Comparison of ENCODE assay signal across 13 cellular contexts in genomic region chr12:80707830-80708534, GRCh38. TPM values are rescaled to one million over a fixed set of nuclear protein-coding genes. Genes with fewer than 3 reads are reported as not detected.
DNase-seq lines count a peak whose midpoint lies in the region; ATAC-seq and TF ChIP-seq lines count a peak whose summit lies in the region.
"Had no signal": no experiment of that assay in that cellular context is flagged by ENCODE, and none has a peak within 500 bp of the region (broad histone marks: within the 10 kb centered on the region; RNA-seq: fewer than 3 reads in every experiment).

No MANE protein-coding gene starts in this region.

- H3K9me3 ChIP-seq in ectodermal cell (ENCODE audit: control insufficient read depth, low read length): no peaks in the 10 kb centered on the region
- no peaks in the 10 kb centered on the region for H3K9me3 ChIP-seq in mesodermal cell (ENCODE audit: control insufficient read depth, low read length)
- H3K9me3 ChIP-seq in skeletal muscle tissue (ENCODE audit: control insufficient read depth in 3 of 3, low read length in 3 of 3): no peaks in the 10 kb centered on the region
- H3K9me3 ChIP-seq: suprapubic skin had no signal

- no peak for TF ChIP-seq CTCF in HL-60 (IDR thresholded peaks at IDR 0.05; ENCODE audit: insufficient read depth, low read length)

- ATAC-seq in GM21526 (IDR thresholded peaks at IDR 0.05; ENCODE audit: low FRiP score, unreplicated experiment): no peak

- peak overlapping the region; percentile 11 for H3K4me3 ChIP-seq in HL-60 (replicated peaks; ENCODE audit: insufficient read depth, low read length)
- H3K4me3 ChIP-seq in ectodermal cell (ENCODE audit: insufficient read depth, low read depth, low read length): peak overlapping the region; percentile 22
- H3K4me3 ChIP-seq in mesodermal cell (ENCODE audit: extremely low read depth, insufficient read depth, low read length, poor library complexity, severe bottlenecking): peak overlapping the region; percentile 24
- peak overlapping the region; percentile 83 to 87 (median 85) for H3K4me3 ChIP-seq in skeletal muscle tissue (ENCODE audit: low read length in 3 of 3)
- H3K4me3 ChIP-seq: suprapubic skin had no signal

- H3K9ac ChIP-seq in skeletal muscle tissue (ENCODE audit: low read depth in 1 of 3, low read length in 3 of 3): peak overlapping the region; percentile 92 to 95 (median 93)

- no peaks in the 10 kb centered on the region for H3K36me3 ChIP-seq in ectodermal cell (ENCODE audit: control insufficient read depth, insufficient read depth, low read length)
- H3K36me3 ChIP-seq in mesodermal cell (ENCODE audit: control insufficient read depth, insufficient read depth, low read length): no peaks in the 10 kb centered on the region
- peaks cover 4 to 9% (median 6%) of the 10 kb centered on the region in 3 donors for H3K36me3 ChIP-seq in skeletal muscle tissue (ENCODE audit: control insufficient read depth in 3 of 3, insufficient read depth in 3 of 3, low read length in 3 of 3)
- H3K36me3 ChIP-seq: suprapubic skin had no signal

- H3K27ac ChIP-seq in HL-60 (replicated peaks) (no peak overlapping the region), ectodermal cell (ENCODE audit: insufficient read depth, low read depth, low read length, poor library complexity, severe bottlenecking) (no peak overlapping the region), mesodermal cell (ENCODE audit: low read depth, low read length, severe bottlenecking) (no peak overlapping the region), skeletal muscle tissue (ENCODE audit: low read depth, low read length) (peak overlapping the region; percentile 94)
- H3K27ac ChIP-seq: suprapubic skin had no signal

- WGBS in ectodermal cell, 2 experiments: 15 to 17% methylated on average over 37 of the region's 37 CpGs
- 23 to 35% methylated on average over 23 to 27 of the region's 37 CpGs for WGBS in mesodermal cell (ENCODE audit: insufficient coverage in 2 of 2), 2 experiments

- DNase-seq in HL-60 (ENCODE audit: low read depth in 1 of 2, low spot score in 1 of 2): no peak
- no peak for DNase-seq in 8988T
- DNase-seq in NCI-H2227 (lab: John Stamatoyannopoulos, UW; ENCODE audit: unreplicated experiment): no peak
- DNase-seq: activated CD4-positive, alpha-beta T cell treated with anti-CD3 and anti-CD28 coated beads, Interleukin-2, amount 50 U/mL, for 48 hours; GDM1; NCI-H526 treated with DMSO at 0.1 percent for 48 hours; small intestine; T1000 had no signal

- H3K27me3 ChIP-seq in HL-60 (ENCODE audit: insufficient read depth, poor library complexity, severe bottlenecking) (peaks cover 47% of the 10 kb centered on the region), ectodermal cell (ENCODE audit: control insufficient read depth, insufficient read depth, low read length, poor library complexity, severe bottlenecking) (peaks cover 58% of the 10 kb centered on the region), skeletal muscle tissue (ENCODE audit: control insufficient read depth in 3 of 3, insufficient read depth in 3 of 3, low read length in 3 of 3) (peaks cover 0 to 3% (median 0%) of the 10 kb centered on the region in 3 donors)

- H3K4me1 ChIP-seq in ectodermal cell (ENCODE audit: control insufficient read depth, insufficient read depth, low read length): no peaks in the 10 kb centered on the region
- H3K4me1 ChIP-seq in mesodermal cell (ENCODE audit: control insufficient read depth, insufficient read depth, low read length, poor library complexity, severe bottlenecking): no peaks in the 10 kb centered on the region
- H3K4me1 ChIP-seq in skeletal muscle tissue (ENCODE audit: control insufficient read depth in 3 of 3, insufficient read depth in 3 of 3, low read length in 3 of 3): peaks cover 3 to 16% (median 5%) of the 10 kb centered on the region in 3 donors

RNA-seq across cellular contexts. Expression of gene MYF6, which starts 0.5 kb away (rescaled TPM):
- 0.93 TPM for polyA plus RNA-seq in ectodermal cell (2013, experiment 1 of 4)
- 1.0 TPM for polyA plus RNA-seq in ectodermal cell (2013, experiment 2 of 4)
- 0.69 TPM for polyA plus RNA-seq in ectodermal cell (2013, experiment 3 of 4)
- 1.0 TPM for polyA plus RNA-seq in ectodermal cell (2013, experiment 4 of 4)
- polyA plus RNA-seq in mesodermal cell (2013, experiment 1 of 2): not detected
- not detected for polyA plus RNA-seq in mesodermal cell (2013, experiment 2 of 2)
- total RNA-seq in skeletal muscle tissue: 136 TPM
- total RNA-seq: suprapubic skin had no signal

RNA-seq across cellular contexts. Expression of gene MYF5, which starts 8.7 kb away (rescaled TPM):
- polyA plus RNA-seq in ectodermal cell (2013, experiment 1 of 4): not detected
- 0.16 TPM for polyA plus RNA-seq in ectodermal cell (2013, experiment 2 of 4)
- polyA plus RNA-seq in ectodermal cell (2013, experiment 3 of 4): not detected
- polyA plus RNA-seq in ectodermal cell (2013, experiment 4 of 4): not detected
- not detected for polyA plus RNA-seq in mesodermal cell (2013, experiment 1 of 2)
- polyA plus RNA-seq in mesodermal cell (2013, experiment 2 of 2): not detected
- total RNA-seq in skeletal muscle tissue: 28.2 TPM
- total RNA-seq: suprapubic skin had no signal
- polyA plus RNA-seq: small intestine had no signal

Comparison
In these comparisons a context has a peak if more than half of its experiments do, and no peak if none do; other contexts are left out.
1. H3K4me3 ChIP-seq: peak in every context shown above with its lines; median percentile 85 in skeletal muscle tissue; 24 in mesodermal cell; 22 in ectodermal cell; 11 in HL-60.